ENCODE assay signal across 4 cellular contexts in genomic region chr5:120503311-120503710, GRCh38. TPM values are rescaled to one million over a fixed set of nuclear protein-coding genes. Genes with fewer than 3 reads are reported as not detected.
"Had no signal": no experiment of that assay in that cellular context is flagged by ENCODE, and none has a peak within 500 bp of the region (broad histone marks: within the 10 kb centered on the region; RNA-seq: fewer than 3 reads in every experiment).

No MANE protein-coding gene starts in this region.

- ATAC-seq: GM12878 had no signal

- DNase-seq: GDM1, GF-D8 had no signal

- H3K4me3 ChIP-seq: GM12878 had no signal

RNA-seq across cellular contexts. Expression of gene PRR16, which starts 39.2 kb away (rescaled TPM):
- total RNA-seq: G401, GM12878 had no signal
- polyA plus RNA-seq: GM12878 had no signal
